In genomic region chr6:135066397-135066796, GRCh38 we compare ENCODE assay signal across 19 cellular contexts. TPM values are rescaled to one million over a fixed set of nuclear protein-coding genes. Genes with fewer than 3 reads are reported as not detected.
DNase-seq lines count a peak whose midpoint lies in the region; FAIRE-seq and TF ChIP-seq lines count a peak whose summit lies in the region.
"Had no signal": no experiment of that assay in that cellular context is flagged by ENCODE, and none has a peak within 500 bp of the region (broad histone marks: within the 10 kb centered on the region; RNA-seq: fewer than 3 reads in every experiment).

No MANE protein-coding gene starts in this region.

- intact Hi-C loops in PC-9 (cut with micrococcal nuclease; ENCODE audit: unreplicated experiment) = no loop called here

- peaks cover 27% of the 10 kb centered on the region for H3K4me1 ChIP-seq in PC-9 (replicated peaks; ENCODE audit: insufficient read depth)
- H3K4me1 ChIP-seq: body of pancreas, psoas muscle, SJSA1 had no signal

- no peak overlapping the region for H3K4me3 ChIP-seq in PC-9
- H3K4me3 ChIP-seq: body of pancreas, HAP-1, lung, psoas muscle, SJSA1, skin epidermis had no signal

- H4K20me1 ChIP-seq in PC-9 (ENCODE audit: insufficient read depth) = no peaks in the 10 kb centered on the region

- TF ChIP-seq CTCF in PC-9 (conservative IDR thresholded peaks at IDR 0.05) = no peak

- CTCF ChIA-PET in PC-9 (lab: Charles Lee) = no interaction called here

- H3K27ac ChIP-seq in PC-9 = 0 out of 2 replicates have a peak overlapping the region, but pooled peaks have one; percentile 1
- H3K27ac ChIP-seq: body of pancreas, psoas muscle, SJSA1, skin epidermis, VCaP had no signal

- DNase-seq in NOMO-1 treated with DMSO at 0.1 percent for 48 hours (lab: John Stamatoyannopoulos, UW; ENCODE audit: unreplicated experiment) = peak; percentile 72
- no peak for DNase-seq in NOMO-1 treated with dmso at 0.1 percent for 144 hours (lab: John Stamatoyannopoulos, UW; ENCODE audit: unreplicated experiment)
- DNase-seq in GM18507 (ENCODE audit: extremely low spot score, insufficient read length, low read depth) = no peak
- no peak for DNase-seq in PC-9
- DNase-seq in iris pigment epithelial cell (ENCODE audit: low read depth) = peak; percentile 53
- DNase-seq in AG08396 (ENCODE audit: low spot score) = no peak
- DNase-seq in DMS79 (lab: John Stamatoyannopoulos, UW) = no peak
- DNase-seq in NCI-H1105 (lab: John Stamatoyannopoulos, UW) = no peak
- DNase-seq: 8988T; activated CD8-positive, alpha-beta memory T cell treated with anti-CD3 and anti-CD28 coated beads, Interleukin-2, amount 50 U/mL, for 48 hours; body of pancreas; IMR-90; NCI-H1694; psoas muscle had no signal

- H3F3A ChIP-seq in PC-9 (ENCODE audit: insufficient read depth, low read depth) = no peaks in the 10 kb centered on the region; the same call in 1 of the 2 replicates

- no peaks in the 10 kb centered on the region for H3K79me2 ChIP-seq in PC-9 (ENCODE audit: low read depth)

- H3K27me3 ChIP-seq in PC-9 (ENCODE audit: insufficient read depth, low read depth) = no peaks in the 10 kb centered on the region
- H3K27me3 ChIP-seq: body of pancreas had no signal

- H3K9me3 ChIP-seq in PC-9 (ENCODE audit: insufficient read depth, low read depth) = no peaks in the 10 kb centered on the region; the same call in 1 of the 2 replicates
- H3K9me3 ChIP-seq: body of pancreas, HAP-1, psoas muscle, SJSA1 had no signal

- H3K4me2 ChIP-seq in PC-9 = peak overlapping the region; percentile 17

- H3K36me3 ChIP-seq in PC-9 (ENCODE audit: low read depth) = no peaks in the 10 kb centered on the region
- H3K36me3 ChIP-seq: HAP-1, SJSA1 had no signal

- H3K9me2 ChIP-seq in PC-9 (ENCODE audit: insufficient read depth) = no peaks in the 10 kb centered on the region

- BruUV-seq in PC-9 (replicated peaks; lab: Mats Ljungman, UMichigan) = no TSS peak

- peak; percentile 50 for FAIRE-seq in GM18507 (lab: Jason Lieb, UNC)

- H2AFZ ChIP-seq in PC-9 = peak overlapping the region; percentile 10; the same call in 1 of the 2 replicates

- POLR2A ChIA-PET in PC-9 (lab: Charles Lee; ENCODE audit: unreplicated experiment) = no interaction called here

RNA-seq across cellular contexts. Expression of gene HBS1L, which starts 11.8 kb away (rescaled TPM):
- total RNA-seq in PC-9 (2021) = 70.5 and 84.4 TPM in 2 replicates

Comparison
In these comparisons a context has a peak if more than half of its experiments do, and no peak if none do; other contexts are left out.
1. DNase-seq: peak in NOMO-1 treated with DMSO at 0.1 percent for 48 hours (single experiment) and iris pigment epithelial cell (single experiment); none in NOMO-1 treated with dmso at 0.1 percent for 144 hours (single experiment), GM18507 (single experiment), PC-9 (0 of 2), AG08396 (single experiment), DMS79 (single experiment) and NCI-H1105 (single experiment).